Comparison of ENCODE assay signal across 8 cellular contexts in the genomic region with DNA sequence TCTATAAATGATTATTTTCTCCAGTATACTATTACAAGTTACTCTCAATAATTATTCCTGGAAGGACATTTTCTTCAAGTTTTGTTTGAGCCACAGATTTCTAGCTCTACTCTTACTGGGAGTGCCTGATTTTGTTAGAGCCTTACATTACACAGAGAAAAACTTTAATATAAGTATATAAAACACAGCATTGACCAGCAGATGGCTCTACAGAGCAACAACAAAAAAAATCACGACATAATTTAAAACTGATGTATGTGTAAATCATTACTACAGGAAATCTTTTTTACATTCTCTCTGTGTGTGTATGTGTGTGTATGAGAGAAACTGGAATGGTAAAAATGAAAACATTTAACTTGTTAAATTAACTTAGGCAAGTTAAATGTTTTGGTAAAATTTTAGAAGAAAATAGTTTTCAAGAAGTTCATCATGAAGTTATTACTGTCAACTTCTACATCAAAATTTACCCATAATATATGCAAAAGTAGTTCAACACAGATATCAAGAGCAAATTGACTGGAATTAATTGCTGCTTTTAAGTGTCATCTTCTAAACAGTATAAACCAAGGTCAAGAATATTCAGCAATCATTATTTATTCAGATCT.
DNase-seq lines count a peak whose midpoint lies in the region; ATAC-seq lines count a peak whose summit lies in the region.

No MANE protein-coding gene starts in this region.

- no peak overlapping the region for H3K4ac ChIP-seq in mesendoderm (ENCODE audit: low read depth, low read length)

- no peaks in the 10 kb centered on the region for H3K9me3 Mint-ChIP-seq in CD4-positive, CD25-positive, alpha-beta regulatory T cell

- no CpG with 5 or more reads among the region's 1 CpG for WGBS in mesendoderm (ENCODE audit: extremely low coverage, insufficient coverage, low lambda C conversion rate)

- no peaks in the 10 kb centered on the region for H3K36me3 Mint-ChIP-seq in CD4-positive, CD25-positive, alpha-beta regulatory T cell

- H2BK120ac ChIP-seq in mesendoderm (ENCODE audit: low read depth, low read length) = no peak overlapping the region

- no peaks in the 10 kb centered on the region for H3K36me3 ChIP-seq in CD4-positive, CD25-positive, alpha-beta regulatory T cell (ENCODE audit: control insufficient read depth, insufficient read depth, low read length)
- no peaks in the 10 kb centered on the region for H3K36me3 ChIP-seq in mesendoderm (ENCODE audit: control insufficient read depth, insufficient read depth, low read length)

- DNase-seq in CD4-positive, CD25-positive, alpha-beta regulatory T cell = peak; percentile 2 to 71 (median 60)
- DNase-seq in NCI-H82 treated with DMSO at 0.1 percent for 48 hours (lab: John Stamatoyannopoulos, UW; ENCODE audit: unreplicated experiment) (peak; percentile 52), dedifferentiated amniotic fluid mesenchymal stem cell (ENCODE audit: extremely low spot score) (peak; percentile 77), mesendoderm (peak; percentile 30), NCI-H2196 (lab: John Stamatoyannopoulos, UW; ENCODE audit: unreplicated experiment) (no peak)
- DNase-seq in stimulated activated CD4-positive, alpha-beta T cell treated with anti-CD3 and anti-CD28 coated beads, Interleukin-1b, Interleukin-23, amount 100 ng/mL, for 48 hours = no peak

- H3K4me2 ChIP-seq in mesendoderm (ENCODE audit: low read length) = no peak overlapping the region

- H3K27me3 ChIP-seq in CD4-positive, CD25-positive, alpha-beta regulatory T cell (ENCODE audit: control insufficient read depth, insufficient read depth, low read length) = no peaks in the 10 kb centered on the region
- no peaks in the 10 kb centered on the region for H3K27me3 ChIP-seq in mesendoderm (ENCODE audit: insufficient read depth, low read length, poor library complexity)

- no peak overlapping the region for H3K27ac Mint-ChIP-seq in CD4-positive, CD25-positive, alpha-beta regulatory T cell

- peaks cover 3 to 4% (median 3%) of the 10 kb centered on the region in 4 donors for H3K4me1 Mint-ChIP-seq in CD4-positive, CD25-positive, alpha-beta regulatory T cell

- no peak overlapping the region for H3K23ac ChIP-seq in mesendoderm (ENCODE audit: low read length)

- H4K5ac ChIP-seq in mesendoderm (ENCODE audit: low read length) = no peak overlapping the region

- H3K18ac ChIP-seq in mesendoderm (ENCODE audit: low read length) = no peak overlapping the region

- H2AK5ac ChIP-seq in mesendoderm (ENCODE audit: low read length) = no peak overlapping the region

- H3K79me2 ChIP-seq in mesendoderm (ENCODE audit: control insufficient read depth, insufficient read depth, low read length) = no peaks in the 10 kb centered on the region

- no peak overlapping the region for H2BK5ac ChIP-seq in mesendoderm (ENCODE audit: low read length)

- H3K27ac ChIP-seq in CD4-positive, CD25-positive, alpha-beta regulatory T cell (ENCODE audit: insufficient read depth, low read length, poor library complexity, severe bottlenecking) = no peak overlapping the region
- H3K27ac ChIP-seq in mesendoderm (ENCODE audit: low read depth, low read length) = no peak overlapping the region

- no peaks in the 10 kb centered on the region for H3K9me3 ChIP-seq in CD4-positive, CD25-positive, alpha-beta regulatory T cell (ENCODE audit: control insufficient read depth in 2 of 2, low read length in 2 of 2)

- H3K27me3 Mint-ChIP-seq in CD4-positive, CD25-positive, alpha-beta regulatory T cell = no peaks in the 10 kb centered on the region

- ATAC-seq in CD4-positive, CD25-positive, alpha-beta regulatory T cell (ENCODE audit: low read depth in 2 of 2) = peak; percentile 68 to 71
- ATAC-seq in GM18861 (IDR thresholded peaks at IDR 0.05; ENCODE audit: unreplicated experiment) (peak; percentile 56), HG02642 (IDR thresholded peaks at IDR 0.05; ENCODE audit: poor library complexity, unreplicated experiment) (no peak)

- no peak overlapping the region for H2BK15ac ChIP-seq in mesendoderm (replicated peaks; ENCODE audit: low read depth)

- H3K4me3 Mint-ChIP-seq in CD4-positive, CD25-positive, alpha-beta regulatory T cell = no peak overlapping the region

- no peak overlapping the region for H3K9ac ChIP-seq in mesendoderm (ENCODE audit: low read length)

- no peaks in the 10 kb centered on the region for H3K4me1 ChIP-seq in CD4-positive, CD25-positive, alpha-beta regulatory T cell (ENCODE audit: control insufficient read depth, insufficient read depth, low read length, poor library complexity, severe bottlenecking)
- H3K4me1 ChIP-seq in mesendoderm (ENCODE audit: control insufficient read depth, low read depth, low read length) = no peaks in the 10 kb centered on the region

- H3K56ac ChIP-seq in mesendoderm (ENCODE audit: low read length) = no peak overlapping the region

- no peak overlapping the region for H3K4me3 ChIP-seq in CD4-positive, CD25-positive, alpha-beta regulatory T cell (ENCODE audit: low read depth, low read length)
- H3K4me3 ChIP-seq in mesendoderm (ENCODE audit: low read length) = no peak overlapping the region

- no peak overlapping the region for H4K8ac ChIP-seq in mesendoderm (ENCODE audit: low read depth, low read length)

- H3K79me1 ChIP-seq in mesendoderm (ENCODE audit: low read length) = no peaks in the 10 kb centered on the region

Comparison
In these comparisons a context has a peak if more than half of its experiments do, and no peak if none do; other contexts are left out.
1. DNase-seq: peak in CD4-positive, CD25-positive, alpha-beta regulatory T cell (3 of 3), NCI-H82 treated with DMSO at 0.1 percent for 48 hours (single experiment), dedifferentiated amniotic fluid mesenchymal stem cell (single experiment) and mesendoderm (single experiment); none in stimulated activated CD4-positive, alpha-beta T cell treated with anti-CD3 and anti-CD28 coated beads, Interleukin-1b, Interleukin-23, amount 100 ng/mL, for 48 hours (single experiment) and NCI-H2196 (single experiment).